In genomic region chr6:131367206-131367873, GRCh38 we compare ENCODE assay signal across 23 cellular contexts.
"Had no signal": no experiment of that assay in that cellular context is flagged by ENCODE, and none has a peak within 500 bp of the region (broad histone marks: within the 10 kb centered on the region; RNA-seq: fewer than 3 reads in every experiment).

No MANE protein-coding gene starts in this region.

- FAIRE-seq: frontal cortex had no signal

- H3K4me3 Mint-ChIP-seq: activated naive CD4-positive, alpha-beta T cell treated with anti-CD3 and anti-CD28 coated beads, Interleukin-2, amount 50 U/mL, for 24 hours; memory B cell; neural crest cell; stimulated activated memory B cell treated with anti-CD40 and anti-IgM and Interleukin-4, amounts not matched to agents 10 μg/mL and 1 μg/mL and 100 μg/mL, for 72 hours; WTC11 had no signal

- H3K9me3 ChIP-seq: body of pancreas, stomach, suprapubic skin, tibial nerve, uterus had no signal

- ATAC-seq: WTC11 had no signal

- H3K27ac Mint-ChIP-seq: activated naive CD4-positive, alpha-beta T cell treated with anti-CD3 and anti-CD28 coated beads, Interleukin-2, amount 50 U/mL, for 24 hours; memory B cell; WTC11 had no signal

- H3K27me3 Mint-ChIP-seq: activated naive CD4-positive, alpha-beta T cell treated with anti-CD3 and anti-CD28 coated beads, Interleukin-2, amount 50 U/mL, for 24 hours; memory B cell; naive B cell; stimulated activated memory B cell treated with anti-CD40 and anti-IgM and Interleukin-4, amounts not matched to agents 10 μg/mL and 1 μg/mL and 100 μg/mL, for 72 hours had no signal

- DNase-seq: activated CD4-positive, alpha-beta T cell treated with anti-CD3 and anti-CD28 coated beads, Interleukin-2, amount 50 U/mL, for 4 hours; activated effector memory CD4-positive, alpha-beta T cell treated with anti-CD3 and anti-CD28 coated beads, Interleukin-2, amount 50 U/mL, for 16 hours; anterior cingulate cortex; body of pancreas; central memory CD4-positive, alpha-beta T cell; glutamatergic neuron; hippocampal formation; naive B cell; occipital lobe; stimulated activated CD4-positive, alpha-beta T cell treated with anti-CD3 and anti-CD28 coated beads, Interleukin-15, amount 100 ng/mL, for 24 hours; stomach; T-helper 1 cell; uterus had no signal

- H3K27me3 ChIP-seq: body of pancreas, esophagus muscularis mucosa, stomach, suprapubic skin, tibial nerve, uterus had no signal

- H3K36me3 Mint-ChIP-seq: memory B cell; naive B cell; stimulated activated memory B cell treated with anti-CD40 and anti-IgM and Interleukin-4, amounts not matched to agents 10 μg/mL and 1 μg/mL and 100 μg/mL, for 72 hours had no signal

- H3K4me1 ChIP-seq: uterus had no signal

- H3K4me2 ChIP-seq: smooth muscle cell had no signal

- H3K4me3 ChIP-seq: body of pancreas, esophagus muscularis mucosa, smooth muscle cell, stomach, suprapubic skin, tibial nerve, uterus had no signal

- H3K36me3 ChIP-seq: esophagus muscularis mucosa, stomach, suprapubic skin, tibial nerve, uterus had no signal

- H3K27ac ChIP-seq: esophagus muscularis mucosa, suprapubic skin, tibial nerve, uterus had no signal

- H3K9me3 Mint-ChIP-seq: activated naive CD4-positive, alpha-beta T cell treated with anti-CD3 and anti-CD28 coated beads, Interleukin-2, amount 50 U/mL, for 24 hours; memory B cell; stimulated activated memory B cell treated with anti-CD40 and anti-IgM and Interleukin-4, amounts not matched to agents 10 μg/mL and 1 μg/mL and 100 μg/mL, for 72 hours had no signal
